Comparison of ENCODE assay signal across 12 cellular contexts in the genomic region with DNA sequence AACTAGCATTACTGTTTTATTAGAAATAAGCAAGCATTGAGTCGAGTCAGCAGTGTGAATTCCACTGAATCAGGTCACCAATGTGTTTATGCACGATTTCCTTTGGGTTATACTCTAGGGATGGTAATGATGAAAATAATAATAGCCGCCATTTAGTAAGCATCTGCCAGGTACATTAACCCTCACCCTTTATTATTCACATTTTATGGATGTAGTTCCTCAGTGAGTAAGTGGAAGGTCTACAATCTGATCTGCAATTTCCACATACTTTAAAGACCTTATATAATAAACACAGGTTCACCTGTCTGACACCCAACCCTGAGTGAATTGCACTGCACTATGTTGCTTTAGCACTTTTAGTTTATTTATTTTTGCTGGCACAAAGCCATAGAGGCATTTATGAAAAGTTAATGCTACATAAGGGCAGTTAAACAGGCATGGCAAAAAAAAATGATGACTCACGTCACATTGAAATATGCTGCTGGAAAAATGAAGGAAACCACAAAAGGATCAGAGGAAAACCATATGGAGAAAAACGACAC.
DNase-seq lines count a peak whose midpoint lies in the region; ATAC-seq and TF ChIP-seq lines count a peak whose summit lies in the region.
"Had no signal": no experiment of that assay in that cellular context is flagged by ENCODE, and none has a peak within 500 bp of the region (broad histone marks: within the 10 kb centered on the region; RNA-seq: fewer than 3 reads in every experiment).

No MANE protein-coding gene starts in this region.

- H3K27ac ChIP-seq in hepatocyte = no peak overlapping the region

- no peak overlapping the region for H2AFZ ChIP-seq in hepatocyte

- H3K9me3 ChIP-seq in hepatocyte (ENCODE audit: low read depth) = no peaks in the 10 kb centered on the region

- no peak overlapping the region for H3K4me3 Mint-ChIP-seq in T-helper 2 cell treated with Interferon-gamma antibody and Interleukin-4, amounts not matched to agents 5 μg/mL and 100 μg/mL, for 36 hours
- H3K4me3 Mint-ChIP-seq: activated CD8-positive, alpha-beta memory T cell treated with anti-CD3 and anti-CD28 coated beads, Interleukin-2, amount 10 ng/mL, durations not matched to agents 7 days and 5 days; T-helper 17 cell had no signal

- H3K36me3 Mint-ChIP-seq in T-helper 2 cell treated with Interferon-gamma antibody and Interleukin-4, amounts not matched to agents 5 μg/mL and 100 μg/mL, for 36 hours (ENCODE audit: low read depth) = no peaks in the 10 kb centered on the region
- H3K36me3 Mint-ChIP-seq: activated CD8-positive, alpha-beta memory T cell treated with anti-CD3 and anti-CD28 coated beads, Interleukin-2, amount 10 ng/mL, durations not matched to agents 7 days and 5 days had no signal

- H3K79me2 ChIP-seq in hepatocyte = no peaks in the 10 kb centered on the region

- H3K9me2 ChIP-seq in hepatocyte (replicated peaks; ENCODE audit: insufficient read depth) = no peaks in the 10 kb centered on the region

- H3K4me1 ChIP-seq in hepatocyte (ENCODE audit: insufficient read depth) = no peaks in the 10 kb centered on the region

- no peaks in the 10 kb centered on the region for H3K27me3 ChIP-seq in hepatocyte

- no peaks in the 10 kb centered on the region for H4K20me1 ChIP-seq in hepatocyte (ENCODE audit: insufficient read depth, poor library complexity, severe bottlenecking)

- 68% methylated on average over 5 of the region's 5 CpGs for WGBS in hepatocyte (ENCODE audit: low lambda C conversion rate, missing lambda C conversion rate)

- H3K4me3 ChIP-seq in hepatocyte = no peak overlapping the region

- H3K9me3 Mint-ChIP-seq in T-helper 2 cell treated with Interferon-gamma antibody and Interleukin-4, amounts not matched to agents 5 μg/mL and 100 μg/mL, for 36 hours = no peaks in the 10 kb centered on the region

- H3K36me3 ChIP-seq in hepatocyte (replicated peaks; ENCODE audit: insufficient read depth, low read depth) = no peaks in the 10 kb centered on the region

- TF ChIP-seq CTCF in hepatocyte (IDR thresholded peaks at IDR 0.05; ENCODE audit: poor library complexity) = no peak

- peak; percentile 55 for DNase-seq in COLO668 (lab: John Stamatoyannopoulos, UW; ENCODE audit: unreplicated experiment)
- peak; percentile 11 for DNase-seq in LoVo (ENCODE audit: low spot score)
- DNase-seq in hepatocyte (ENCODE audit: low spot score) = peak; percentile 9
- DNase-seq in NCI-H2196 treated with DMSO at 0.1 percent for 48 hours (lab: John Stamatoyannopoulos, UW; ENCODE audit: unreplicated experiment) = no peak
- no peak for DNase-seq in T-helper 2 cell treated with Interferon-gamma antibody and Interleukin-4, amounts not matched to agents 5 μg/mL and 100 μg/mL, for 36 hours (ENCODE audit: low spot score)
- DNase-seq in stimulated activated naive CD4-positive, alpha-beta T cell treated with Interleukin-2 at 50 U/mL for 16 hours (lab: John Stamatoyannopoulos, UW) = no peak
- DNase-seq: activated CD8-positive, alpha-beta memory T cell treated with anti-CD3 and anti-CD28 coated beads, Interleukin-2, amount 10 ng/mL, durations not matched to agents 7 days and 5 days; central memory CD4-positive, alpha-beta T cell; stimulated activated CD4-positive, alpha-beta T cell treated with anti-CD3 and anti-CD28 coated beads, Interleukin-1b, Interleukin-23, amount 100 ng/mL, for 48 hours; T-helper 17 cell had no signal

- no peak overlapping the region for H3K27ac Mint-ChIP-seq in T-helper 2 cell treated with Interferon-gamma antibody and Interleukin-4, amounts not matched to agents 5 μg/mL and 100 μg/mL, for 36 hours
- H3K27ac Mint-ChIP-seq: activated CD8-positive, alpha-beta memory T cell treated with anti-CD3 and anti-CD28 coated beads, Interleukin-2, amount 10 ng/mL, durations not matched to agents 7 days and 5 days; T-helper 17 cell had no signal

- peak; percentile 59 for ATAC-seq in SK-N-SH treated with all-trans-retinoic acid at 6 μM for 48 hours
- no peak for ATAC-seq in GM19023 (IDR thresholded peaks at IDR 0.05; ENCODE audit: unreplicated experiment)
- ATAC-seq: activated CD8-positive, alpha-beta memory T cell treated with anti-CD3 and anti-CD28 coated beads, Interleukin-2, amount 10 ng/mL, durations not matched to agents 7 days and 5 days; T-helper 17 cell had no signal

- no peaks in the 10 kb centered on the region for H3K27me3 Mint-ChIP-seq in T-helper 2 cell treated with Interferon-gamma antibody and Interleukin-4, amounts not matched to agents 5 μg/mL and 100 μg/mL, for 36 hours (ENCODE audit: low read depth)
- H3K27me3 Mint-ChIP-seq: activated CD8-positive, alpha-beta memory T cell treated with anti-CD3 and anti-CD28 coated beads, Interleukin-2, amount 10 ng/mL, durations not matched to agents 7 days and 5 days; T-helper 17 cell had no signal

- H3K4me2 ChIP-seq in hepatocyte = no peak overlapping the region

- H3K4me1 Mint-ChIP-seq in T-helper 2 cell treated with Interferon-gamma antibody and Interleukin-4, amounts not matched to agents 5 μg/mL and 100 μg/mL, for 36 hours (ENCODE audit: low read depth) = no peaks in the 10 kb centered on the region
- H3K4me1 Mint-ChIP-seq: activated CD8-positive, alpha-beta memory T cell treated with anti-CD3 and anti-CD28 coated beads, Interleukin-2, amount 10 ng/mL, durations not matched to agents 7 days and 5 days; T-helper 17 cell had no signal

TF ChIP-seq in SK-N-SH treated with all-trans-retinoic acid at 6 μM for 48 hours, 23 proteins besides CTCF, POLR2A, EP300 and RAD21 (continues in another document):
- TF ChIP-seq, protein P1, sequence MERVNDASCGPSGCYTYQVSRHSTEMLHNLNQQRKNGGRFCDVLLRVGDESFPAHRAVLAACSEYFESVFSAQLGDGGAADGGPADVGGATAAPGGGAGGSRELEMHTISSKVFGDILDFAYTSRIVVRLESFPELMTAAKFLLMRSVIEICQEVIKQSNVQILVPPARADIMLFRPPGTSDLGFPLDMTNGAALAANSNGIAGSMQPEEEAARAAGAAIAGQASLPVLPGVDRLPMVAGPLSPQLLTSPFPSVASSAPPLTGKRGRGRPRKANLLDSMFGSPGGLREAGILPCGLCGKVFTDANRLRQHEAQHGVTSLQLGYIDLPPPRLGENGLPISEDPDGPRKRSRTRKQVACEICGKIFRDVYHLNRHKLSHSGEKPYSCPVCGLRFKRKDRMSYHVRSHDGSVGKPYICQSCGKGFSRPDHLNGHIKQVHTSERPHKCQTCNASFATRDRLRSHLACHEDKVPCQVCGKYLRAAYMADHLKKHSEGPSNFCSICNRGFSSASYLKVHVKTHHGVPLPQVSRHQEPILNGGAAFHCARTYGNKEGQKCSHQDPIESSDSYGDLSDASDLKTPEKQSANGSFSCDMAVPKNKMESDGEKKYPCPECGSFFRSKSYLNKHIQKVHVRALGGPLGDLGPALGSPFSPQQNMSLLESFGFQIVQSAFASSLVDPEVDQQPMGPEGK (CRISPR knock-in tag; IDR thresholded peaks at IDR 0.05; ENCODE audit: borderline replicate concordance) = no peak
- TF ChIP-seq TSHZ2 (CRISPR knock-in tag; IDR thresholded peaks at IDR 0.05) (no peak), RARB (CRISPR knock-in tag; IDR thresholded peaks at IDR 0.05) (no peak), ZFP30 (CRISPR knock-in tag; IDR thresholded peaks at IDR 0.05) (no peak), CSRNP3 (CRISPR knock-in tag; IDR thresholded peaks at IDR 0.05) (no peak), ZNF565 (CRISPR knock-in tag; conservative IDR thresholded peaks at IDR 0.05; ENCODE audit: low read depth) (no peak), TOX (CRISPR knock-in tag; IDR thresholded peaks at IDR 0.05; ENCODE audit: borderline replicate concordance) (peak; percentile 68; the same call in 1 of the 2 replicates), ZNF8 (CRISPR knock-in tag; IDR thresholded peaks at IDR 0.05) (no peak), ZFP3 (CRISPR knock-in tag; IDR thresholded peaks at IDR 0.05) (no peak), TCF4 (CRISPR knock-in tag; IDR thresholded peaks at IDR 0.05; ENCODE audit: borderline replicate concordance) (no peak), ZC3H10 (CRISPR knock-in tag; IDR thresholded peaks at IDR 0.05) (peak; percentile 59; the same call in 1 of the 2 replicates)

Comparison
In these comparisons a context has a peak if more than half of its experiments do, and no peak if none do; other contexts are left out.
1. DNase-seq: peak in COLO668 (single experiment), LoVo (single experiment) and hepatocyte (single experiment); none in NCI-H2196 treated with DMSO at 0.1 percent for 48 hours (single experiment), T-helper 2 cell treated with Interferon-gamma antibody and Interleukin-4, amounts not matched to agents 5 μg/mL and 100 μg/mL, for 36 hours (single experiment) and stimulated activated naive CD4-positive, alpha-beta T cell treated with Interleukin-2 at 50 U/mL for 16 hours (single experiment).